1 cellular context compared by ENCODE assay signal in genomic region chr12:104579716-104580495, GRCh38.
TF ChIP-seq lines count a peak whose summit lies in the region.

No MANE protein-coding gene starts in this region.

TF ChIP-seq in GM12878, 131 proteins besides CTCF, POLR2A, EP300 and RAD21 (continued from another document and continues in another):
- TF ChIP-seq ZNF592 (IDR thresholded peaks at IDR 0.05): no peak
- TF ChIP-seq DPF2 (IDR thresholded peaks at IDR 0.05): peak; percentile 80
- TF ChIP-seq SPI1 (IDR thresholded peaks at IDR 0.05; ENCODE audit: borderline replicate concordance, insufficient read depth, low read depth, low read length): no peak
- peak; percentile 56; the same call in 1 of the 2 replicates for TF ChIP-seq MTA3 (IDR thresholded peaks at IDR 0.05; ENCODE audit: borderline replicate concordance, low read length)
- TF ChIP-seq ZNF274 (IDR thresholded peaks at IDR 0.05; ENCODE audit: insufficient read depth, insufficient read length): no peak
- TF ChIP-seq RBBP5 (conservative IDR thresholded peaks at IDR 0.05): no peak
- 0 out of 3 replicates have a peak, but pooled peaks have one; percentile 40 for TF ChIP-seq POU2F2 (IDR thresholded peaks at IDR 0.05; ENCODE audit: borderline replicate concordance, low read depth, low read length)
- peak; percentile 19 for TF ChIP-seq RELA (IDR thresholded peaks at IDR 0.05; ENCODE audit: borderline replicate concordance, partially characterized antibody)
- no peak for TF ChIP-seq NR2C1 (IDR thresholded peaks at IDR 0.05)
- TF ChIP-seq WRNIP1 (IDR thresholded peaks at IDR 0.05; ENCODE audit: borderline replicate concordance, low read depth, low read length): no peak
- TF ChIP-seq, protein P1, sequence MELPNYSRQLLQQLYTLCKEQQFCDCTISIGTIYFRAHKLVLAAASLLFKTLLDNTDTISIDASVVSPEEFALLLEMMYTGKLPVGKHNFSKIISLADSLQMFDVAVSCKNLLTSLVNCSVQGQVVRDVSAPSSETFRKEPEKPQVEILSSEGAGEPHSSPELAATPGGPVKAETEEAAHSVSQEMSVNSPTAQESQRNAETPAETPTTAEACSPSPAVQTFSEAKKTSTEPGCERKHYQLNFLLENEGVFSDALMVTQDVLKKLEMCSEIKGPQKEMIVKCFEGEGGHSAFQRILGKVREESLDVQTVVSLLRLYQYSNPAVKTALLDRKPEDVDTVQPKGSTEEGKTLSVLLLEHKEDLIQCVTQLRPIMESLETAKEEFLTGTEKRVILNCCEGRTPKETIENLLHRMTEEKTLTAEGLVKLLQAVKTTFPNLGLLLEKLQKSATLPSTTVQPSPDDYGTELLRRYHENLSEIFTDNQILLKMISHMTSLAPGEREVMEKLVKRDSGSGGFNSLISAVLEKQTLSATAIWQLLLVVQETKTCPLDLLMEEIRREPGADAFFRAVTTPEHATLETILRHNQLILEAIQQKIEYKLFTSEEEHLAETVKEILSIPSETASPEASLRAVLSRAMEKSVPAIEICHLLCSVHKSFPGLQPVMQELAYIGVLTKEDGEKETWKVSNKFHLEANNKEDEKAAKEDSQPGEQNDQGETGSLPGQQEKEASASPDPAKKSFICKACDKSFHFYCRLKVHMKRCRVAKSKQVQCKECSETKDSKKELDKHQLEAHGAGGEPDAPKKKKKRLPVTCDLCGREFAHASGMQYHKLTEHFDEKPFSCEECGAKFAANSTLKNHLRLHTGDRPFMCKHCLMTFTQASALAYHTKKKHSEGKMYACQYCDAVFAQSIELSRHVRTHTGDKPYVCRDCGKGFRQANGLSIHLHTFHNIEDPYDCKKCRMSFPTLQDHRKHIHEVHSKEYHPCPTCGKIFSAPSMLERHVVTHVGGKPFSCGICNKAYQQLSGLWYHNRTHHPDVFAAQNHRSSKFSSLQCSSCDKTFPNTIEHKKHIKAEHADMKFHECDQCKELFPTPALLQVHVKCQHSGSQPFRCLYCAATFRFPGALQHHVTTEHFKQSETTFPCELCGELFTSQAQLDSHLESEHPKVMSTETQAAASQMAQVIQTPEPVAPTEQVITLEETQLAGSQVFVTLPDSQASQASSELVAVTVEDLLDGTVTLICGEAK (IDR thresholded peaks at IDR 0.05; ENCODE audit: borderline replicate concordance): no peak; the same call in 1 of the 2 replicates
- TF ChIP-seq, protein P2, sequence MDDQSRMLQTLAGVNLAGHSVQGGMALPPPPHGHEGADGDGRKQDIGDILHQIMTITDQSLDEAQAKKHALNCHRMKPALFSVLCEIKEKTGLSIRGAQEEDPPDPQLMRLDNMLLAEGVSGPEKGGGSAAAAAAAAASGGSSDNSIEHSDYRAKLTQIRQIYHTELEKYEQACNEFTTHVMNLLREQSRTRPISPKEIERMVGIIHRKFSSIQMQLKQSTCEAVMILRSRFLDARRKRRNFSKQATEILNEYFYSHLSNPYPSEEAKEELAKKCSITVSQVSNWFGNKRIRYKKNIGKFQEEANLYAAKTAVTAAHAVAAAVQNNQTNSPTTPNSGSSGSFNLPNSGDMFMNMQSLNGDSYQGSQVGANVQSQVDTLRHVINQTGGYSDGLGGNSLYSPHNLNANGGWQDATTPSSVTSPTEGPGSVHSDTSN (IDR thresholded peaks at IDR 0.05; ENCODE audit: insufficient replicate concordance, low read depth, low read length): no peak
- TF ChIP-seq, protein P3, sequence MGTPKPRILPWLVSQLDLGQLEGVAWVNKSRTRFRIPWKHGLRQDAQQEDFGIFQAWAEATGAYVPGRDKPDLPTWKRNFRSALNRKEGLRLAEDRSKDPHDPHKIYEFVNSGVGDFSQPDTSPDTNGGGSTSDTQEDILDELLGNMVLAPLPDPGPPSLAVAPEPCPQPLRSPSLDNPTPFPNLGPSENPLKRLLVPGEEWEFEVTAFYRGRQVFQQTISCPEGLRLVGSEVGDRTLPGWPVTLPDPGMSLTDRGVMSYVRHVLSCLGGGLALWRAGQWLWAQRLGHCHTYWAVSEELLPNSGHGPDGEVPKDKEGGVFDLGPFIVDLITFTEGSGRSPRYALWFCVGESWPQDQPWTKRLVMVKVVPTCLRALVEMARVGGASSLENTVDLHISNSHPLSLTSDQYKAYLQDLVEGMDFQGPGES (IDR thresholded peaks at IDR 0.05): no peak
- TF ChIP-seq, protein P4, sequence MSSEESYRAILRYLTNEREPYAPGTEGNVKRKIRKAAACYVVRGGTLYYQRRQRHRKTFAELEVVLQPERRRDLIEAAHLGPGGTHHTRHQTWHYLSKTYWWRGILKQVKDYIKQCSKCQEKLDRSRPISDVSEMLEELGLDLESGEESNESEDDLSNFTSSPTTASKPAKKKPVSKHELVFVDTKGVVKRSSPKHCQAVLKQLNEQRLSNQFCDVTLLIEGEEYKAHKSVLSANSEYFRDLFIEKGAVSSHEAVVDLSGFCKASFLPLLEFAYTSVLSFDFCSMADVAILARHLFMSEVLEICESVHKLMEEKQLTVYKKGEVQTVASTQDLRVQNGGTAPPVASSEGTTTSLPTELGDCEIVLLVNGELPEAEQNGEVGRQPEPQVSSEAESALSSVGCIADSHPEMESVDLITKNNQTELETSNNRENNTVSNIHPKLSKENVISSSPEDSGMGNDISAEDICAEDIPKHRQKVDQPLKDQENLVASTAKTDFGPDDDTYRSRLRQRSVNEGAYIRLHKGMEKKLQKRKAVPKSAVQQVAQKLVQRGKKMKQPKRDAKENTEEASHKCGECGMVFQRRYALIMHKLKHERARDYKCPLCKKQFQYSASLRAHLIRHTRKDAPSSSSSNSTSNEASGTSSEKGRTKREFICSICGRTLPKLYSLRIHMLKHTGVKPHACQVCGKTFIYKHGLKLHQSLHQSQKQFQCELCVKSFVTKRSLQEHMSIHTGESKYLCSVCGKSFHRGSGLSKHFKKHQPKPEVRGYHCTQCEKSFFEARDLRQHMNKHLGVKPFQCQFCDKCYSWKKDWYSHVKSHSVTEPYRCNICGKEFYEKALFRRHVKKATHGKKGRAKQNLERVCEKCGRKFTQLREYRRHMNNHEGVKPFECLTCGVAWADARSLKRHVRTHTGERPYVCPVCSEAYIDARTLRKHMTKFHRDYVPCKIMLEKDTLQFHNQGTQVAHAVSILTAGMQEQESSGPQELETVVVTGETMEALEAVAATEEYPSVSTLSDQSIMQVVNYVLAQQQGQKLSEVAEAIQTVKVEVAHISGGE (CRISPR knock-in tag; IDR thresholded peaks at IDR 0.05): no peak
- no peak for TF ChIP-seq MXI1 (IDR thresholded peaks at IDR 0.05; ENCODE audit: low read depth, low read length)
- no peak for TF ChIP-seq ZNF622 (IDR thresholded peaks at IDR 0.05)
- TF ChIP-seq ZNF384 (IDR thresholded peaks at IDR 0.05; ENCODE audit: borderline replicate concordance, low read depth, low read length): no peak
- TF ChIP-seq, protein P5, sequence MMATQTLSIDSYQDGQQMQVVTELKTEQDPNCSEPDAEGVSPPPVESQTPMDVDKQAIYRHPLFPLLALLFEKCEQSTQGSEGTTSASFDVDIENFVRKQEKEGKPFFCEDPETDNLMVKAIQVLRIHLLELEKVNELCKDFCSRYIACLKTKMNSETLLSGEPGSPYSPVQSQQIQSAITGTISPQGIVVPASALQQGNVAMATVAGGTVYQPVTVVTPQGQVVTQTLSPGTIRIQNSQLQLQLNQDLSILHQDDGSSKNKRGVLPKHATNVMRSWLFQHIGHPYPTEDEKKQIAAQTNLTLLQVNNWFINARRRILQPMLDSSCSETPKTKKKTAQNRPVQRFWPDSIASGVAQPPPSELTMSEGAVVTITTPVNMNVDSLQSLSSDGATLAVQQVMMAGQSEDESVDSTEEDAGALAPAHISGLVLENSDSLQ (IDR thresholded peaks at IDR 0.05): no peak
- TF ChIP-seq HDGF (IDR thresholded peaks at IDR 0.05): no peak
- peak; percentile 89 to 91 for TF ChIP-seq IKZF2 (IDR thresholded peaks at IDR 0.05)
- TF ChIP-seq BCL11A (IDR thresholded peaks at IDR 0.05; ENCODE audit: low read depth, low read length): peak; percentile 78
- peak; percentile 40; the same call in 1 of the 2 replicates for TF ChIP-seq ATF7 (IDR thresholded peaks at IDR 0.05; ENCODE audit: low read depth)
- TF ChIP-seq PML (IDR thresholded peaks at IDR 0.05; ENCODE audit: low read length): no peak
- no peak; the same call in 1 of the 2 replicates for TF ChIP-seq CREB1 (IDR thresholded peaks at IDR 0.05; ENCODE audit: low read depth)
- no peak for TF ChIP-seq LARP7 (IDR thresholded peaks at IDR 0.05)
- no peak for TF ChIP-seq FOS (IDR thresholded peaks at IDR 0.05; ENCODE audit: borderline replicate concordance, extremely low read depth, insufficient read length)
- TF ChIP-seq IKZF1 (conservative IDR thresholded peaks at IDR 0.05): peak; percentile 82
- TF ChIP-seq NRF1 (conservative IDR thresholded peaks at IDR 0.05; ENCODE audit: low read depth, low read length): no peak
- no peak; the same call in 1 of the 2 replicates for TF ChIP-seq BACH1 (IDR thresholded peaks at IDR 0.05; ENCODE audit: borderline replicate concordance)
- no peak for TF ChIP-seq ZSCAN29 (IDR thresholded peaks at IDR 0.05)
- TF ChIP-seq CEBPB (IDR thresholded peaks at IDR 0.05; ENCODE audit: borderline replicate concordance in 1 of 2, low read depth in 2 of 2, low read length in 2 of 2): 0 out of 4 replicates have a peak, but pooled peaks of 1 of the 2 experiments have one; percentile 40
- no peak for TF ChIP-seq REST (IDR thresholded peaks at IDR 0.05; ENCODE audit: low read depth, low read length)
- no peak for TF ChIP-seq MYC (IDR thresholded peaks at IDR 0.05; ENCODE audit: insufficient read depth, insufficient read length, insufficient replicate concordance, low read length, severe bottlenecking)
- TF ChIP-seq, protein P6, sequence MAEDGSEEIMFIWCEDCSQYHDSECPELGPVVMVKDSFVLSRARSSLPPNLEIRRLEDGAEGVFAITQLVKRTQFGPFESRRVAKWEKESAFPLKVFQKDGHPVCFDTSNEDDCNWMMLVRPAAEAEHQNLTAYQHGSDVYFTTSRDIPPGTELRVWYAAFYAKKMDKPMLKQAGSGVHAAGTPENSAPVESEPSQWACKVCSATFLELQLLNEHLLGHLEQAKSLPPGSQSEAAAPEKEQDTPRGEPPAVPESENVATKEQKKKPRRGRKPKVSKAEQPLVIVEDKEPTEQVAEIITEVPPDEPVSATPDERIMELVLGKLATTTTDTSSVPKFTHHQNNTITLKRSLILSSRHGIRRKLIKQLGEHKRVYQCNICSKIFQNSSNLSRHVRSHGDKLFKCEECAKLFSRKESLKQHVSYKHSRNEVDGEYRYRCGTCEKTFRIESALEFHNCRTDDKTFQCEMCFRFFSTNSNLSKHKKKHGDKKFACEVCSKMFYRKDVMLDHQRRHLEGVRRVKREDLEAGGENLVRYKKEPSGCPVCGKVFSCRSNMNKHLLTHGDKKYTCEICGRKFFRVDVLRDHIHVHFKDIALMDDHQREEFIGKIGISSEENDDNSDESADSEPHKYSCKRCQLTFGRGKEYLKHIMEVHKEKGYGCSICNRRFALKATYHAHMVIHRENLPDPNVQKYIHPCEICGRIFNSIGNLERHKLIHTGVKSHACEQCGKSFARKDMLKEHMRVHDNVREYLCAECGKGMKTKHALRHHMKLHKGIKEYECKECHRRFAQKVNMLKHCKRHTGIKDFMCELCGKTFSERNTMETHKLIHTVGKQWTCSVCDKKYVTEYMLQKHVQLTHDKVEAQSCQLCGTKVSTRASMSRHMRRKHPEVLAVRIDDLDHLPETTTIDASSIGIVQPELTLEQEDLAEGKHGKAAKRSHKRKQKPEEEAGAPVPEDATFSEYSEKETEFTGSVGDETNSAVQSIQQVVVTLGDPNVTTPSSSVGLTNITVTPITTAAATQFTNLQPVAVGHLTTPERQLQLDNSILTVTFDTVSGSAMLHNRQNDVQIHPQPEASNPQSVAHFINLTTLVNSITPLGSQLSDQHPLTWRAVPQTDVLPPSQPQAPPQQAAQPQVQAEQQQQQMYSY (CRISPR knock-in tag; IDR thresholded peaks at IDR 0.05): no peak
- TF ChIP-seq NFYA (IDR thresholded peaks at IDR 0.05; ENCODE audit: borderline replicate concordance, low read depth, low read length): no peak
- peak; percentile 89 for TF ChIP-seq TBL1XR1 (IDR thresholded peaks at IDR 0.05; ENCODE audit: low read depth, low read length)
